Comparison of ENCODE assay signal across 31 cellular contexts in genomic region chr18:2532797-2533196, GRCh38. TPM values are rescaled to one million over a fixed set of nuclear protein-coding genes. Genes with fewer than 3 reads are reported as not detected.
"Had no signal": no experiment of that assay in that cellular context is flagged by ENCODE, and none has a peak within 500 bp of the region (broad histone marks: within the 10 kb centered on the region; RNA-seq: fewer than 3 reads in every experiment).

No MANE protein-coding gene starts in this region.

- H3K4me3 ChIP-seq: ascending aorta, breast epithelium, cardiac muscle cell, coronary artery, dorsolateral prefrontal cortex, esophagus squamous epithelium, gastroesophageal sphincter had no signal

- H3K4me3 Mint-ChIP-seq: activated CD4-positive, alpha-beta memory T cell treated with anti-CD3 and anti-CD28 coated beads, Interleukin-2, amount 10 ng/mL, durations not matched to agents 7 days and 5 days; activated CD4-positive, alpha-beta T cell treated with anti-CD3 and anti-CD28 coated beads for 36 hours; activated CD4-positive, alpha-beta T cell treated with anti-CD3 and anti-CD28 coated beads, Interleukin-2, amount 10 ng/mL, durations not matched to agents 24 days and 14 days; activated naive CD4-positive, alpha-beta T cell treated with anti-CD3 and anti-CD28 coated beads, Interleukin-2, amount 10 ng/mL, durations not matched to agents 7 days and 5 days; activated naive CD8-positive, alpha-beta T cell treated with anti-CD3 and anti-CD28 coated beads, Interleukin-2, amount 10 ng/mL, durations not matched to agents 7 days and 5 days; activated T-cell treated with anti-CD3 and anti-CD28 coated beads, Interleukin-2, amount 50 U/mL, for 4 hours; activated T-helper 17 cell treated with anti-CD3 and anti-CD28 coated beads, Interleukin-2, amount 50 U/mL, for 72 hours; brain; dendritic cell treated with granulocyte-macrophage colony-stimulating factor and Interleukin-4, amounts not matched to agents 40 ng/mL and 50 ng/mL, for 4 days; T-helper 17 cell; T-helper 2 cell treated with Interferon-gamma antibody and Interleukin-4, amounts not matched to agents 5 μg/mL and 100 μg/mL, for 36 hours had no signal

- H3K9me3 Mint-ChIP-seq: activated CD4-positive, alpha-beta memory T cell treated with anti-CD3 and anti-CD28 coated beads, Interleukin-2, amount 10 ng/mL, durations not matched to agents 7 days and 5 days; activated CD4-positive, alpha-beta T cell treated with anti-CD3 and anti-CD28 coated beads, Interleukin-2, amount 10 ng/mL, durations not matched to agents 24 days and 14 days; activated naive CD4-positive, alpha-beta T cell treated with anti-CD3 and anti-CD28 coated beads, Interleukin-2, amount 10 ng/mL, durations not matched to agents 7 days and 5 days; activated naive CD4-positive, alpha-beta T cell treated with anti-CD3 and anti-CD28 coated beads, Interleukin-2, amount 50 U/mL, for 72 hours; activated naive CD8-positive, alpha-beta T cell treated with anti-CD3 and anti-CD28 coated beads, Interleukin-2, amount 10 ng/mL, durations not matched to agents 7 days and 5 days; activated T-helper 17 cell treated with anti-CD3 and anti-CD28 coated beads, Interleukin-2, amount 50 U/mL, for 72 hours; dendritic cell treated with granulocyte-macrophage colony-stimulating factor and Interleukin-4, amounts not matched to agents 40 ng/mL and 50 ng/mL, for 4 days; T-helper 2 cell treated with Interferon-gamma antibody and Interleukin-4, amounts not matched to agents 5 μg/mL and 100 μg/mL, for 36 hours had no signal

- H3K4me1 Mint-ChIP-seq: activated CD4-positive, alpha-beta memory T cell treated with anti-CD3 and anti-CD28 coated beads, Interleukin-2, amount 10 ng/mL, durations not matched to agents 7 days and 5 days; activated CD4-positive, alpha-beta T cell treated with anti-CD3 and anti-CD28 coated beads for 36 hours; activated CD4-positive, alpha-beta T cell treated with anti-CD3 and anti-CD28 coated beads, Interleukin-2, amount 10 ng/mL, durations not matched to agents 24 days and 14 days; activated naive CD4-positive, alpha-beta T cell treated with anti-CD3 and anti-CD28 coated beads, Interleukin-2, amount 10 ng/mL, durations not matched to agents 7 days and 5 days; activated naive CD8-positive, alpha-beta T cell treated with anti-CD3 and anti-CD28 coated beads, Interleukin-2, amount 10 ng/mL, durations not matched to agents 7 days and 5 days; activated T-helper 17 cell treated with anti-CD3 and anti-CD28 coated beads, Interleukin-2, amount 50 U/mL, for 72 hours had no signal

- DNase-seq: activated CD4-positive, alpha-beta memory T cell treated with anti-CD3 and anti-CD28 coated beads, Interleukin-2, amount 10 ng/mL, durations not matched to agents 7 days and 5 days; activated CD4-positive, alpha-beta T cell treated with anti-CD3 and anti-CD28 coated beads for 36 hours; activated CD4-positive, alpha-beta T cell treated with anti-CD3 and anti-CD28 coated beads, Interleukin-2, amount 10 ng/mL, durations not matched to agents 24 days and 14 days; activated CD4-positive, CD25-positive, alpha-beta regulatory T cell; activated CD4-positive, CD25-positive, alpha-beta regulatory T cell treated with anti-CD3 and anti-CD28 coated beads, Interleukin-2, amount 50 U/mL, for 72 hours; activated CD8-positive, alpha-beta memory T cell treated with anti-CD3 and anti-CD28 coated beads, Interleukin-2, amount 50 U/mL, for 48 hours; activated effector memory CD4-positive, alpha-beta T cell treated with anti-CD3 and anti-CD28 coated beads, Interleukin-2, amount 50 U/mL, for 16 hours; activated naive CD4-positive, alpha-beta T cell; activated naive CD4-positive, alpha-beta T cell treated with anti-CD3 and anti-CD28 coated beads, Interleukin-2, amount 10 ng/mL, durations not matched to agents 7 days and 5 days; activated naive CD8-positive, alpha-beta T cell treated with anti-CD3 and anti-CD28 coated beads, Interleukin-2, amount 10 ng/mL, durations not matched to agents 7 days and 5 days; activated T-cell treated with anti-CD3 and anti-CD28 coated beads, Interleukin-2, amount 50 U/mL, for 4 hours; central memory CD4-positive, alpha-beta T cell; dorsolateral prefrontal cortex; effector memory CD4-positive, alpha-beta T cell; esophagus squamous epithelium; foreskin melanocyte; head of caudate nucleus; T-helper 1 cell; T-helper 17 cell had no signal

- FAIRE-seq: endothelial cell of umbilical vein had no signal

- H3K4me1 ChIP-seq: ascending aorta, breast epithelium, esophagus squamous epithelium had no signal

- H3K27me3 Mint-ChIP-seq: activated CD4-positive, alpha-beta memory T cell treated with anti-CD3 and anti-CD28 coated beads, Interleukin-2, amount 10 ng/mL, durations not matched to agents 7 days and 5 days; activated CD4-positive, alpha-beta T cell treated with anti-CD3 and anti-CD28 coated beads for 36 hours; activated CD4-positive, alpha-beta T cell treated with anti-CD3 and anti-CD28 coated beads, Interleukin-2, amount 10 ng/mL, durations not matched to agents 24 days and 14 days; activated naive CD4-positive, alpha-beta T cell treated with anti-CD3 and anti-CD28 coated beads, Interleukin-2, amount 10 ng/mL, durations not matched to agents 7 days and 5 days; activated naive CD8-positive, alpha-beta T cell treated with anti-CD3 and anti-CD28 coated beads, Interleukin-2, amount 10 ng/mL, durations not matched to agents 7 days and 5 days; activated T-helper 17 cell treated with anti-CD3 and anti-CD28 coated beads, Interleukin-2, amount 50 U/mL, for 72 hours; brain; dendritic cell treated with granulocyte-macrophage colony-stimulating factor and Interleukin-4, amounts not matched to agents 40 ng/mL and 50 ng/mL, for 4 days; T-helper 17 cell had no signal

- H3K27ac Mint-ChIP-seq: activated CD4-positive, alpha-beta memory T cell treated with anti-CD3 and anti-CD28 coated beads, Interleukin-2, amount 10 ng/mL, durations not matched to agents 7 days and 5 days; activated CD4-positive, alpha-beta T cell treated with anti-CD3 and anti-CD28 coated beads for 36 hours; activated CD4-positive, alpha-beta T cell treated with anti-CD3 and anti-CD28 coated beads, Interleukin-2, amount 10 ng/mL, durations not matched to agents 24 days and 14 days; activated naive CD4-positive, alpha-beta T cell treated with anti-CD3 and anti-CD28 coated beads, Interleukin-2, amount 10 ng/mL, durations not matched to agents 7 days and 5 days; activated naive CD4-positive, alpha-beta T cell treated with anti-CD3 and anti-CD28 coated beads, Interleukin-2, amount 50 U/mL, for 72 hours; activated naive CD8-positive, alpha-beta T cell treated with anti-CD3 and anti-CD28 coated beads, Interleukin-2, amount 10 ng/mL, durations not matched to agents 7 days and 5 days; activated T-helper 17 cell treated with anti-CD3 and anti-CD28 coated beads, Interleukin-2, amount 50 U/mL, for 72 hours; brain; dendritic cell treated with granulocyte-macrophage colony-stimulating factor and Interleukin-4, amounts not matched to agents 40 ng/mL and 50 ng/mL, for 4 days; T-helper 17 cell; T-helper 2 cell treated with Interferon-gamma antibody and Interleukin-4, amounts not matched to agents 5 μg/mL and 100 μg/mL, for 36 hours had no signal

- H3K27me3 ChIP-seq: ascending aorta, breast epithelium, cardiac muscle cell, dorsolateral prefrontal cortex, esophagus squamous epithelium, gastroesophageal sphincter had no signal

- H3K36me3 ChIP-seq: ascending aorta, breast epithelium, cardiac muscle cell had no signal

- ATAC-seq: activated CD4-positive, alpha-beta T cell treated with anti-CD3 and anti-CD28 coated beads for 36 hours; activated naive CD4-positive, alpha-beta T cell treated with anti-CD3 and anti-CD28 coated beads, Interleukin-2, amount 50 U/mL, for 72 hours; activated T-cell treated with anti-CD3 and anti-CD28 coated beads, Interleukin-2, amount 50 U/mL, for 4 hours; activated T-helper 17 cell treated with anti-CD3 and anti-CD28 coated beads, Interleukin-2, amount 50 U/mL, for 72 hours; gastroesophageal sphincter; T-helper 17 cell had no signal

- H3K27ac ChIP-seq: ascending aorta, breast epithelium, cardiac muscle cell, coronary artery, dorsolateral prefrontal cortex, epithelial cell of prostate, esophagus squamous epithelium, gastroesophageal sphincter had no signal

- H3K9me3 ChIP-seq: ascending aorta, breast epithelium, esophagus squamous epithelium, gastroesophageal sphincter had no signal

RNA-seq across cellular contexts. Expression of gene METTL4, which starts 38.5 kb away (rescaled TPM):
- total RNA-seq: ascending aorta had no signal

RNA-seq across cellular contexts. Expression of gene NDC80, which starts 38.6 kb away (rescaled TPM):
- total RNA-seq: ascending aorta had no signal
